In the genomic region with DNA sequence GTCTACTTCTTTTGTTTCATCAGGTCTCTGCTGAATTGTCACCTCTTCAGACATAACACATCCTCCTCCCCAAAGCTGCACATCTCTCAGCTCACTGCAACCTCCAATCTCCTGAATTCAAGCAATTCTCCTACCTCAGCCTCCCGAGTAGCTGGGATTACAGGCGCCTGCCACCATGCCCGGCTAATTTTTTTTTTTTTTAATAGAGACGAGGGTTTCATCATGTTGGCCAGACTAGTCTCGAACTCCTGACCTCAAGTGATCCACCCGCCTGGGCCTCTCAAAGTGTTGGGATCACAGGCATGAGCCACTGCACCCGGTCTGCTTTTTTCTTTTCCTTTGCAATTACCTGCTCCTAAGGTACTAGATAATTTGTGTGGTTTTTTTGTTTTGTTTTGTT, we compare ENCODE assay signal across 8 cellular contexts. TPM values are rescaled to one million over a fixed set of nuclear protein-coding genes. Genes with fewer than 3 reads are reported as not detected.
A peak's percentile ranks its signal among the peaks of the same experiment; 100 is the strongest.
DNase-seq lines count a peak whose midpoint lies in the region; ATAC-seq, FAIRE-seq and TF ChIP-seq lines count a peak whose summit lies in the region.
"Not testable (repeated sequence)": the region's sequence is repeated elsewhere in the genome, so short reads cannot be mapped to it uniquely, and the experiment has no call there.

No MANE protein-coding gene starts in this region.

- H3K4me2 ChIP-seq in A549 (peak overlapping the region; percentile 93), HCT116 (ENCODE audit: low read length) (peak overlapping the region; percentile 76)

- DNase-seq in A549 (ENCODE audit: low read depth in 1 of 2, low spot score in 1 of 2); HCT116 (ENCODE audit: low read depth, low spot score); RWPE1 (ENCODE audit: low spot score); activated T-helper 2 cell treated with anti-CD3 and anti-CD28 coated beads, Interferon-gamma antibody, Interleukin-2, Interleukin-4, amounts not matched to agents 10 μg/mL and 5 μg/mL and 100 μg/mL, durations not matched to agents 14 hours and 24 hours and 36 hours (ENCODE audit: low spot score); coronary artery (ENCODE audit: low spot score); heart right ventricle; naive B cell; small intestine: not testable (repeated sequence)

- peak overlapping the region; percentile 43 for H3K4me3 ChIP-seq in A549
- H3K4me3 ChIP-seq in HCT116 (replicated peaks in 1 of 2; ENCODE audit: low read depth in 1 of 2, low read length in 2 of 2) = peak overlapping the region; percentile 36 to 54
- H3K4me3 ChIP-seq in coronary artery = peak overlapping the region; percentile 65
- peak overlapping the region in 8 of 10 donors; percentile 30 to 56 (median 52) for H3K4me3 ChIP-seq in heart right ventricle
- H3K4me3 ChIP-seq in small intestine (ENCODE audit: low read depth in 1 of 2, low read length in 2 of 2) = peak overlapping the region in 1 of 2 donors; percentile 27

- FAIRE-seq in A549 (lab: Jason Lieb, UNC); small intestine (lab: Jason Lieb, UNC): not testable (repeated sequence)

- H3K4me1 Mint-ChIP-seq in activated T-helper 2 cell treated with anti-CD3 and anti-CD28 coated beads, Interferon-gamma antibody, Interleukin-2, Interleukin-4, amounts not matched to agents 10 μg/mL and 5 μg/mL and 100 μg/mL, durations not matched to agents 14 hours and 24 hours and 36 hours (ENCODE audit: low read depth) = not testable (repeated sequence)
- H3K4me1 Mint-ChIP-seq in naive B cell = peaks cover 20 to 33% (median 25%) of the 10 kb centered on the region in 3 donors

- not testable (repeated sequence) for TF ChIP-seq CTCF in A549 (IDR thresholded peaks at IDR 0.05); HCT116 (IDR thresholded peaks at IDR 0.05 in 2 of 3, conservative IDR thresholded peaks at IDR 0.05 in 1 of 3; ENCODE audit: borderline replicate concordance in 1 of 3, insufficient read depth in 1 of 3, low read depth in 2 of 3, low read length in 2 of 3); RWPE1 (conservative IDR thresholded peaks at IDR 0.05; ENCODE audit: low read depth); coronary artery (IDR thresholded peaks at IDR 0.05); heart right ventricle (IDR thresholded peaks at IDR 0.05)

- WGBS in A549 (ENCODE audit: missing lambda C conversion rate) = 47% methylated on average over 7 of the region's 7 CpGs
- WGBS in heart right ventricle, 2 donors = 48 to 52% methylated on average over 7 of the region's 7 CpGs
- 23 to 35% (median 32%) methylated on average over 7 of the region's 7 CpGs for WGBS in small intestine, 3 donors

- peak overlapping the region; percentile 72 for H3K9ac ChIP-seq in HCT116 (ENCODE audit: low read length)

- POLR2A ChIA-PET in A549 (lab: Yijun Ruan, JAX) = interaction anchor here (0.6 to 4.6 kb wide), 8 partner anchors 9 to 599 kb away, joined by 3 to 79 read pairs (median 6); partner anchors contain the start of genes BLVRB, DYRK1B and SERTAD3
- POLR2A ChIA-PET in HCT116 (lab: Charles Lee) = interaction anchor here (0.7 to 1.2 kb wide), 2 partner anchors 20 to 33 kb away, joined by 3 read pairs; partner anchors contain the start of genes BLVRB and PRX
- POLR2A ChIA-PET in RWPE1 (lab: Yijun Ruan, JAX; ENCODE audit: low non-redundant PET) = interaction anchor here (0.6 to 1.2 kb wide), 2 partner anchors 9 to 10 kb away, joined by 3 to 4 read pairs; no protein-coding TSS in a partner anchor

- not testable (repeated sequence) for H3K9me3 ChIP-seq in A549; HCT116 (ENCODE audit: control insufficient read depth in 1 of 2, insufficient read depth in 1 of 2, low read depth in 1 of 2, low read length in 2 of 2); heart right ventricle; small intestine (ENCODE audit: control insufficient read depth, low read depth)

- not testable (repeated sequence) for H3K36me3 ChIP-seq in HCT116 (ENCODE audit: control insufficient read depth in 1 of 2, insufficient read depth in 2 of 2, low read length in 2 of 2); heart right ventricle; small intestine (ENCODE audit: control insufficient read depth in 2 of 2, insufficient read depth in 2 of 2, low read length in 2 of 2)

- not testable (repeated sequence) for BruUV-seq in HCT116 (replicated peaks; lab: Mats Ljungman, UMichigan)

- not testable (repeated sequence) for H3K79me2 ChIP-seq in HCT116 (ENCODE audit: insufficient read depth, low read length)

- not testable (repeated sequence) for TF ChIP-seq EP300 in A549 (IDR thresholded peaks at IDR 0.05)

- RAD21 ChIA-PET in HCT116 (lab: Charles Lee; ENCODE audit: low non-redundant PET in 1 of 2, low total read pairs in 2 of 2, uncharacterized antibody in 2 of 2, unreplicated experiment in 2 of 2) = interaction anchor here in 1 of 2 experiments (0.6 kb wide), 1 partner anchor 202 kb away, joined by 3 read pairs; no protein-coding TSS in a partner anchor

- TF ChIP-seq POLR2A in A549 (IDR thresholded peaks at IDR 0.05; ENCODE audit: low read length); HCT116 (IDR thresholded peaks at IDR 0.05; ENCODE audit: borderline replicate concordance, extremely low read depth, insufficient read depth, insufficient read length): not testable (repeated sequence)

- not testable (repeated sequence) for H3K9me2 ChIP-seq in HCT116 (ENCODE audit: insufficient read depth)

- not testable (repeated sequence) for TF ChIP-seq RAD21 in A549 (conservative IDR thresholded peaks at IDR 0.05 in 1 of 2, IDR thresholded peaks at IDR 0.05 in 1 of 2); HCT116 (IDR thresholded peaks at IDR 0.05; ENCODE audit: low read depth)

- not testable (repeated sequence) for ATAC-seq in A549; HCT116; heart right ventricle; naive B cell (ENCODE audit: low read depth in 2 of 2)

- H3K27ac ChIP-seq in A549 (peak overlapping the region; percentile 90 to 95), HCT116 (ENCODE audit: low read depth, low read length) (peak overlapping the region; percentile 95), RWPE1 (peak overlapping the region; percentile 96), coronary artery (peak overlapping the region; percentile 88 to 92), heart right ventricle (peak overlapping the region; percentile 86 to 99 (median 94)), small intestine (ENCODE audit: low read depth in 1 of 2, low read length in 1 of 2) (peak overlapping the region; percentile 85 to 96)

- not testable (repeated sequence) for H3K27me3 ChIP-seq in HCT116 (ENCODE audit: insufficient read depth, low read length); heart right ventricle; small intestine (ENCODE audit: control insufficient read depth in 2 of 2, insufficient read depth in 2 of 2, low read length in 2 of 2)

- H3K4me1 ChIP-seq in A549 (peaks cover 28% of the 10 kb centered on the region), HCT116 (ENCODE audit: control insufficient read depth in 1 of 2, insufficient read depth in 2 of 2, low read length in 2 of 2) (peaks cover 31 to 43% of the 10 kb centered on the region in 2 experiments), heart right ventricle (peaks cover 0 to 29% (median 25%) of the 10 kb centered on the region in 9 donors)
- H3K4me1 ChIP-seq in small intestine (ENCODE audit: control insufficient read depth in 2 of 2, insufficient read depth in 1 of 2, low read depth in 1 of 2, low read length in 1 of 2) = not testable (repeated sequence)

- not testable (repeated sequence) for H3K27me3 Mint-ChIP-seq in activated T-helper 2 cell treated with anti-CD3 and anti-CD28 coated beads, Interferon-gamma antibody, Interleukin-2, Interleukin-4, amounts not matched to agents 10 μg/mL and 5 μg/mL and 100 μg/mL, durations not matched to agents 14 hours and 24 hours and 36 hours (ENCODE audit: low read depth); naive B cell

- intact Hi-C loops in HCT116 (cut with micrococcal nuclease); activated T-helper 2 cell treated with anti-CD3 and anti-CD28 coated beads, Interferon-gamma antibody, Interleukin-2, Interleukin-4, amounts not matched to agents 10 μg/mL and 5 μg/mL and 100 μg/mL, durations not matched to agents 14 hours and 24 hours and 36 hours (cut with micrococcal nuclease): not testable (repeated sequence)
- intact Hi-C loops in heart right ventricle (cut with DNase I) = loop anchor here in 2 of 10 donors (1.0 kb wide), 2 partner anchors 7 to 12 kb away; partner anchors contain the start of genes SERTAD1 (in 1 of the 2) and SERTAD3 (in 1 of the 2)

- CTCF ChIA-PET in A549 (lab: Yijun Ruan, JAX) (interaction anchor here (1.0 to 46.6 kb wide), 8 partner anchors 9 to 202 kb away, joined by 3 to 950 read pairs (median 4); partner anchors contain the start of genes BLVRB, PRX, SERTAD1 and SERTAD3), HCT116 (lab: Charles Lee) (interaction anchor here (1.1 to 1.7 kb wide), 4 partner anchors 10 to 151 kb away, joined by 3 to 7 read pairs (median 3); no protein-coding TSS in a partner anchor), RWPE1 (lab: Yijun Ruan, JAX) (interaction anchor here (0.7 kb wide), 1 partner anchor 368 kb away, joined by 4 read pairs; no protein-coding TSS in a partner anchor)

- H3K36me3 Mint-ChIP-seq in activated T-helper 2 cell treated with anti-CD3 and anti-CD28 coated beads, Interferon-gamma antibody, Interleukin-2, Interleukin-4, amounts not matched to agents 10 μg/mL and 5 μg/mL and 100 μg/mL, durations not matched to agents 14 hours and 24 hours and 36 hours (ENCODE audit: low read depth); naive B cell: not testable (repeated sequence)

- H2AFZ ChIP-seq in HCT116 (ENCODE audit: low read depth, low read length, poor library complexity, severe bottlenecking) = not testable (repeated sequence)

- H4K20me1 ChIP-seq in HCT116 (ENCODE audit: insufficient read depth) = not testable (repeated sequence)

- not testable (repeated sequence) for H3K9me3 Mint-ChIP-seq in activated T-helper 2 cell treated with anti-CD3 and anti-CD28 coated beads, Interferon-gamma antibody, Interleukin-2, Interleukin-4, amounts not matched to agents 10 μg/mL and 5 μg/mL and 100 μg/mL, durations not matched to agents 14 hours and 24 hours and 36 hours; naive B cell

- peak overlapping the region; percentile 88 for H3K4me3 Mint-ChIP-seq in activated T-helper 2 cell treated with anti-CD3 and anti-CD28 coated beads, Interferon-gamma antibody, Interleukin-2, Interleukin-4, amounts not matched to agents 10 μg/mL and 5 μg/mL and 100 μg/mL, durations not matched to agents 14 hours and 24 hours and 36 hours (ENCODE audit: low read depth)
- peak overlapping the region in 7 of 8 donors; percentile 85 to 98 (median 92) for H3K4me3 Mint-ChIP-seq in naive B cell

- H3K27ac Mint-ChIP-seq in activated T-helper 2 cell treated with anti-CD3 and anti-CD28 coated beads, Interferon-gamma antibody, Interleukin-2, Interleukin-4, amounts not matched to agents 10 μg/mL and 5 μg/mL and 100 μg/mL, durations not matched to agents 14 hours and 24 hours and 36 hours = not testable (repeated sequence)
- peak overlapping the region in 3 of 6 donors; percentile 5 to 97 (median 92) for H3K27ac Mint-ChIP-seq in naive B cell

RNA-seq across cellular contexts. Expression of gene SERTAD1, which starts 7.0 kb away (rescaled TPM):
- 10.0 and 10.7 TPM in 2 replicates for polyA plus RNA-seq in A549 (2011; rRNA removed)
- 30.9 and 31.2 TPM in 2 replicates for polyA plus RNA-seq in A549 (2012; cell fraction: cytosol; rRNA removed)
- 21.4 and 24.8 TPM in 2 replicates for polyA plus RNA-seq in A549 (2012; cell fraction: nucleus; rRNA removed)
- 12.5 to 14.9 TPM (median 13.6 TPM) in 3 replicates for polyA plus RNA-seq in A549 (2017; fragmentation: RNase III; extraction: RNeasy Plus Mini Kit Qiagen cat#74134 plus additional on column Dnase treatment)
- 4.6 and 4.7 TPM in 2 replicates for polyA minus RNA-seq in A549 (2011; rRNA and poly(A)+ RNA removed)
- 30.3 TPM for total RNA-seq in HCT116 (2021; ENCODE audit: unreplicated experiment)
- 44.7 and 48.8 TPM in 2 replicates for polyA plus RNA-seq in HCT116 (2012)
- total RNA-seq in activated T-helper 2 cell treated with anti-CD3 and anti-CD28 coated beads, Interferon-gamma antibody, Interleukin-2, Interleukin-4, amounts not matched to agents 10 μg/mL and 5 μg/mL and 100 μg/mL, durations not matched to agents 14 hours and 24 hours and 36 hours = 17.5 and 18.1 TPM in 2 replicates
- total RNA-seq in heart right ventricle = 10 to 100 TPM in 3 of 10 donors, 1 to 10 TPM in 7; 6.3 to 16.8 (median 8.4) TPM
- polyA plus RNA-seq in heart right ventricle = 10 to 100 TPM; 13.4 to 35.8 TPM
- polyA plus RNA-seq in naive B cell (ENCODE audit: low read depth in 6 of 6) = 10 to 100 TPM in 4 of 6 donors, 1 to 10 TPM in 2; 8.7 to 23.0 (median 13.0) TPM
- polyA plus RNA-seq in small intestine = 10 to 100 TPM; 15.7 to 29.7 (median 29.5) TPM

RNA-seq across cellular contexts. Expression of gene SERTAD3, which starts 11.4 kb away (rescaled TPM):
- polyA plus RNA-seq in A549 (2011; rRNA removed) (40.2 and 41.7 TPM in 2 replicates), A549 (2017; fragmentation: RNase III; extraction: RNeasy Plus Mini Kit Qiagen cat#74134 plus additional on column Dnase treatment) (35.5 to 41.2 TPM (median 39.7 TPM) in 3 replicates), heart right ventricle (10 to 100 TPM; 35.3 to 35.6 TPM), naive B cell (ENCODE audit: low read depth in 6 of 6) (10 to 100 TPM in 5 of 6 donors, 1 to 10 TPM in 1; 9.8 to 17.6 (median 13.3) TPM), small intestine (10 to 100 TPM; 21.3 to 31.3 (median 28.6) TPM)
- polyA plus RNA-seq in A549 (2012; cell fraction: cytosol; rRNA removed) = 24.7 and 32.8 TPM in 2 replicates
- 26.5 and 34.1 TPM in 2 replicates for polyA plus RNA-seq in A549 (2012; cell fraction: nucleus; rRNA removed)
- polyA minus RNA-seq in A549 (2011; rRNA and poly(A)+ RNA removed) = 63.1 and 71.7 TPM in 2 replicates
- total RNA-seq in HCT116 (2021; ENCODE audit: unreplicated experiment) (32.4 TPM), heart right ventricle (10 to 100 TPM; 19.4 to 37.5 (median 27.4) TPM)
- 34.9 and 41.4 TPM in 2 replicates for polyA plus RNA-seq in HCT116 (2012)
- 12.5 and 13.1 TPM in 2 replicates for total RNA-seq in activated T-helper 2 cell treated with anti-CD3 and anti-CD28 coated beads, Interferon-gamma antibody, Interleukin-2, Interleukin-4, amounts not matched to agents 10 μg/mL and 5 μg/mL and 100 μg/mL, durations not matched to agents 14 hours and 24 hours and 36 hours

RNA-seq across cellular contexts. Expression of gene PRX, which starts 19.6 kb away (rescaled TPM):
- polyA plus RNA-seq in A549 (2011; rRNA removed) (1.5 and 1.6 TPM in 2 replicates), A549 (2017; fragmentation: RNase III; extraction: RNeasy Plus Mini Kit Qiagen cat#74134 plus additional on column Dnase treatment) (1.3 to 1.8 TPM (median 1.8 TPM) in 3 replicates), heart right ventricle (1 to 10 TPM; 2.4 to 2.7 TPM), naive B cell (ENCODE audit: low read depth in 6 of 6) (under 1 TPM in 4 of 6 donors, not detected in 2; 0.05 to 0.38 (median 0.23) TPM), small intestine (1 to 10 TPM in 1 of 3 donors, under 1 TPM in 2; 0.45 to 1.9 (median 0.81) TPM)
- polyA plus RNA-seq in A549 (2012; cell fraction: cytosol; rRNA removed) = 0.91 and 1.1 TPM in 2 replicates
- polyA plus RNA-seq in A549 (2012; cell fraction: nucleus; rRNA removed) = 1.7 and 1.8 TPM in 2 replicates
- polyA minus RNA-seq in A549 (2011; rRNA and poly(A)+ RNA removed) = 0.87 and 1.1 TPM in 2 replicates
- total RNA-seq in HCT116 (2021; ENCODE audit: unreplicated experiment) (4.8 TPM), heart right ventricle (1 to 10 TPM; 1.7 to 3.8 (median 2.7) TPM)
- 4.8 and 5.1 TPM in 2 replicates for polyA plus RNA-seq in HCT116 (2012)
- 0.83 and 0.87 TPM in 2 replicates for total RNA-seq in activated T-helper 2 cell treated with anti-CD3 and anti-CD28 coated beads, Interferon-gamma antibody, Interleukin-2, Interleukin-4, amounts not matched to agents 10 μg/mL and 5 μg/mL and 100 μg/mL, durations not matched to agents 14 hours and 24 hours and 36 hours

RNA-seq across cellular contexts. Expression of gene BLVRB, which starts 32.8 kb away (rescaled TPM):
- polyA plus RNA-seq in A549 (2011; rRNA removed) (202 and 241 TPM in 2 replicates), A549 (2017; fragmentation: RNase III; extraction: RNeasy Plus Mini Kit Qiagen cat#74134 plus additional on column Dnase treatment) (280 to 298 TPM (median 296 TPM) in 3 replicates), heart right ventricle (100 to 1,000 TPM in 1 of 2 donors, 10 to 100 TPM in 1; 95.8 to 213 TPM), naive B cell (ENCODE audit: low read depth in 6 of 6) (10 to 100 TPM in 5 of 6 donors, 1 to 10 TPM in 1; 5.3 to 35.3 (median 24.5) TPM), small intestine (100 to 1,000 TPM; 197 to 206 (median 205) TPM)
- 713 and 819 TPM in 2 replicates for polyA plus RNA-seq in A549 (2012; cell fraction: cytosol; rRNA removed)
- polyA plus RNA-seq in A549 (2012; cell fraction: nucleus; rRNA removed) = 565 and 810 TPM in 2 replicates
- polyA minus RNA-seq in A549 (2011; rRNA and poly(A)+ RNA removed) = 192 and 225 TPM in 2 replicates
- total RNA-seq in HCT116 (2021; ENCODE audit: unreplicated experiment) (113 TPM), heart right ventricle (100 to 1,000 TPM in 3 of 10 donors, 10 to 100 TPM in 7; 70.9 to 144 (median 91.4) TPM)
- 330 and 425 TPM in 2 replicates for polyA plus RNA-seq in HCT116 (2012)
- 10.4 and 11.3 TPM in 2 replicates for total RNA-seq in activated T-helper 2 cell treated with anti-CD3 and anti-CD28 coated beads, Interferon-gamma antibody, Interleukin-2, Interleukin-4, amounts not matched to agents 10 μg/mL and 5 μg/mL and 100 μg/mL, durations not matched to agents 14 hours and 24 hours and 36 hours

RNA-seq across cellular contexts. Expression of gene SPTBN4, which starts 34.0 kb away (rescaled TPM):
- polyA plus RNA-seq in A549 (2011; rRNA removed) = 1.4 and 2.2 TPM in 2 replicates
- polyA plus RNA-seq in A549 (2012; cell fraction: cytosol; rRNA removed) = 2.0 TPM in 2 replicates
- 3.9 and 4.2 TPM in 2 replicates for polyA plus RNA-seq in A549 (2012; cell fraction: nucleus; rRNA removed)
- 1.2 to 2.0 TPM (median 1.4 TPM) in 3 replicates for polyA plus RNA-seq in A549 (2017; fragmentation: RNase III; extraction: RNeasy Plus Mini Kit Qiagen cat#74134 plus additional on column Dnase treatment)
- polyA minus RNA-seq in A549 (2011; rRNA and poly(A)+ RNA removed) = 1.1 and 1.2 TPM in 2 replicates
- 4.6 TPM for total RNA-seq in HCT116 (2021; ENCODE audit: unreplicated experiment)
- 4.4 and 5.6 TPM in 2 replicates for polyA plus RNA-seq in HCT116 (2012)
- total RNA-seq in activated T-helper 2 cell treated with anti-CD3 and anti-CD28 coated beads, Interferon-gamma antibody, Interleukin-2, Interleukin-4, amounts not matched to agents 10 μg/mL and 5 μg/mL and 100 μg/mL, durations not matched to agents 14 hours and 24 hours and 36 hours = 0.30 and 0.57 TPM in 2 replicates
- 1 to 10 TPM; 3.0 to 6.6 (median 4.9) TPM for total RNA-seq in heart right ventricle
- polyA plus RNA-seq in heart right ventricle = 10 to 100 TPM in 1 of 2 donors, 1 to 10 TPM in 1; 3.2 to 13.8 TPM
- not detected for polyA plus RNA-seq in naive B cell (ENCODE audit: low read depth in 6 of 6)
- polyA plus RNA-seq in small intestine = 1 to 10 TPM in 2 of 3 donors, not detected in 1; 1.1 to 1.8 TPM
